17 cellular contexts compared by ENCODE assay signal in genomic region chr1:24969616-24970398, GRCh38. TPM values are rescaled to one million over a fixed set of nuclear protein-coding genes. Genes with fewer than 3 reads are reported as not detected.
A peak's percentile ranks its signal among the peaks of the same experiment; 100 is the strongest.
DNase-seq lines count a peak whose midpoint lies in the region; ATAC-seq, FAIRE-seq and TF ChIP-seq lines count a peak whose summit lies in the region.
"Had no signal": no experiment of that assay in that cellular context is flagged by ENCODE, and none has a peak within 500 bp of the region (broad histone marks: within the 10 kb centered on the region; RNA-seq: fewer than 3 reads in every experiment).

No MANE protein-coding gene starts in this region.

- H3K27me3 Mint-ChIP-seq in natural killer cell treated with Interleukin-12 subunit alpha and Interleukin-12 subunit beta and Interleukin-15 and Interleukin-18, amount 100 ng/mL, for 72 hours = peaks cover 8% of the 10 kb centered on the region in 2 donors
- H3K27me3 Mint-ChIP-seq in natural killer cell (ENCODE audit: low read depth in 2 of 2) = peaks cover 24 to 27% of the 10 kb centered on the region in 2 donors
- no peaks in the 10 kb centered on the region for H3K27me3 Mint-ChIP-seq in activated CD8-positive, alpha-beta T cell treated with anti-CD3 and anti-CD28 coated beads, Interleukin-2, amount 10 ng/mL, durations not matched to agents 7 days and 5 days (ENCODE audit: low read depth)

- peaks cover 2 to 26% of the 10 kb centered on the region in 2 experiments; a peak in 1 of 5 replicates for H3K27me3 ChIP-seq in HepG2 (ENCODE audit: control insufficient read depth in 1 of 2, insufficient read depth in 2 of 2, low read length in 2 of 2)

- peaks cover 3% of the 10 kb centered on the region; the same call in 1 of the 2 replicates for H3K9me3 ChIP-seq in HepG2 (ENCODE audit: low read length)
- H3K9me3 ChIP-seq: SK-N-SH had no signal

- no peaks in the 10 kb centered on the region for H3K79me2 ChIP-seq in HepG2 (ENCODE audit: insufficient read depth, low read length)

- BruUV-seq in HepG2 (replicated peaks; lab: Mats Ljungman, UMichigan) = no TSS peak

- TF ChIP-seq CTCF in natural killer cell (IDR thresholded peaks at IDR 0.05) (no peak), HepG2 (CRISPR knock-in tag; IDR thresholded peaks at IDR 0.05) (no peak), GM10266 (IDR thresholded peaks at IDR 0.05; ENCODE audit: control insufficient read depth, insufficient read depth, low read depth, missing control alignments) (no peak)

- H3K4me2 ChIP-seq in HepG2 (ENCODE audit: low read depth, low read length) = no peak overlapping the region
- H3K4me2 ChIP-seq: SK-N-SH had no signal

- no peak overlapping the region for H2AFZ ChIP-seq in HepG2 (ENCODE audit: low read length)

- DNase-seq in natural killer cell treated with Interleukin-12 subunit alpha and Interleukin-12 subunit beta and Interleukin-15 and Interleukin-18, amount 100 ng/mL, for 72 hours (ENCODE audit: low spot score) = peak; percentile 51
- DNase-seq in natural killer cell (no peak), HepG2 (ENCODE audit: low spot score) (no peak), GM10266 (ENCODE audit: extremely low spot score) (no peak), SIG-M5 (lab: John Stamatoyannopoulos, UW) (no peak)
- DNase-seq in activated CD8-positive, alpha-beta T cell treated with anti-CD3 and anti-CD28 coated beads, Interleukin-2, amount 10 ng/mL, durations not matched to agents 7 days and 5 days = peak; percentile 47
- no peak for DNase-seq in stimulated activated naive CD4-positive, alpha-beta T cell treated with Interleukin-2 at 50 U/mL for 16 hours (lab: John Stamatoyannopoulos, UW)
- DNase-seq: activated T-cell treated with anti-CD3 and anti-CD28 coated beads for 4 hours, DMS153, immature natural killer cell, NCI-H1105 treated with DMSO at 0.1 percent for 48 hours, SK-N-SH, small intestine had no signal

- peaks cover 63 to 77% of the 10 kb centered on the region in 2 donors for H3K4me1 Mint-ChIP-seq in natural killer cell treated with Interleukin-12 subunit alpha and Interleukin-12 subunit beta and Interleukin-15 and Interleukin-18, amount 100 ng/mL, for 72 hours (ENCODE audit: low read depth in 2 of 2)
- H3K4me1 Mint-ChIP-seq in natural killer cell = peaks cover 21 to 35% of the 10 kb centered on the region in 2 donors
- H3K4me1 Mint-ChIP-seq in activated CD8-positive, alpha-beta T cell treated with anti-CD3 and anti-CD28 coated beads, Interleukin-2, amount 10 ng/mL, durations not matched to agents 7 days and 5 days (ENCODE audit: low read depth) = peaks cover 91% of the 10 kb centered on the region

- 38% methylated on average over 20 of the region's 26 CpGs for WGBS in HepG2 (ENCODE audit: low lambda C conversion rate)

- TF ChIP-seq EP300 in HepG2 (IDR thresholded peaks at IDR 0.05; ENCODE audit: low read depth in 2 of 2, low read length in 2 of 2) (no peak), HepG2 (CRISPR knock-in tag; IDR thresholded peaks at IDR 0.05; ENCODE audit: borderline replicate concordance) (no peak)

- peaks cover 9% of the 10 kb centered on the region for H3K36me3 Mint-ChIP-seq in natural killer cell treated with Interleukin-12 subunit alpha and Interleukin-12 subunit beta and Interleukin-15 and Interleukin-18, amount 100 ng/mL, for 72 hours
- peaks cover 9% of the 10 kb centered on the region for H3K36me3 Mint-ChIP-seq in natural killer cell
- peaks cover 17% of the 10 kb centered on the region for H3K36me3 Mint-ChIP-seq in activated CD8-positive, alpha-beta T cell treated with anti-CD3 and anti-CD28 coated beads, Interleukin-2, amount 10 ng/mL, durations not matched to agents 7 days and 5 days (ENCODE audit: low read depth)

- H3K4me1 ChIP-seq in HepG2 (ENCODE audit: insufficient read depth, low read length) = peaks cover 8% of the 10 kb centered on the region; the same call in 1 of the 2 replicates

- H3K36me3 ChIP-seq in HepG2 (replicated peaks in 1 of 2; ENCODE audit: control insufficient read depth in 1 of 2, insufficient read depth in 2 of 2, low read length in 2 of 2) = no peaks in the 10 kb centered on the region

- in situ Hi-C loops in HepG2 (cut with HindIII; ENCODE audit: extremely low pct_ligation_motif_present, low pct_unique_long_range_greater_than_20kb) = no loop called here

- TF ChIP-seq RAD21 in HepG2 (CRISPR knock-in tag; IDR thresholded peaks at IDR 0.05) = no peak

- POLR2A ChIA-PET in activated CD8-positive, alpha-beta T cell treated with anti-CD3 and anti-CD28 coated beads, Interleukin-2, amount 10 ng/mL, durations not matched to agents 7 days and 5 days (lab: Charles Lee) = interaction anchor here (0.6 to 4.7 kb wide), 13 partner anchors 10 to 130 kb away, joined by 3 to 29 read pairs (median 6); no protein-coding TSS in a partner anchor
- POLR2A ChIA-PET in HepG2 (lab: Yijun Ruan, JAX) = no interaction called here

- H3K9me3 Mint-ChIP-seq in natural killer cell treated with Interleukin-12 subunit alpha and Interleukin-12 subunit beta and Interleukin-15 and Interleukin-18, amount 100 ng/mL, for 72 hours = peaks cover 9% of the 10 kb centered on the region
- peaks cover 0 to under 1% of the 10 kb centered on the region in 2 donors for H3K9me3 Mint-ChIP-seq in natural killer cell
- peaks cover 9% of the 10 kb centered on the region for H3K9me3 Mint-ChIP-seq in activated CD8-positive, alpha-beta T cell treated with anti-CD3 and anti-CD28 coated beads, Interleukin-2, amount 10 ng/mL, durations not matched to agents 7 days and 5 days (ENCODE audit: insufficient read depth)

- no peak for FAIRE-seq in HepG2 (lab: Jason Lieb, UNC)
- FAIRE-seq: colon, small intestine had no signal

- H3K4me3 Mint-ChIP-seq in natural killer cell treated with Interleukin-12 subunit alpha and Interleukin-12 subunit beta and Interleukin-15 and Interleukin-18, amount 100 ng/mL, for 72 hours = no peak overlapping the region
- no peak overlapping the region for H3K4me3 Mint-ChIP-seq in natural killer cell
- H3K4me3 Mint-ChIP-seq in activated CD8-positive, alpha-beta T cell treated with anti-CD3 and anti-CD28 coated beads, Interleukin-2, amount 10 ng/mL, durations not matched to agents 7 days and 5 days = peak overlapping the region; percentile 66
- H3K4me3 Mint-ChIP-seq: immature natural killer cell, mesothelial cell of epicardium had no signal

- H3K27ac Mint-ChIP-seq in natural killer cell treated with Interleukin-12 subunit alpha and Interleukin-12 subunit beta and Interleukin-15 and Interleukin-18, amount 100 ng/mL, for 72 hours = peak overlapping the region; percentile 11 to 66
- H3K27ac Mint-ChIP-seq in natural killer cell = no peak overlapping the region
- peak overlapping the region; percentile 90 for H3K27ac Mint-ChIP-seq in activated CD8-positive, alpha-beta T cell treated with anti-CD3 and anti-CD28 coated beads, Interleukin-2, amount 10 ng/mL, durations not matched to agents 7 days and 5 days

- intact Hi-C loops in natural killer cell (cut with micrococcal nuclease) = loop anchor here (5.0 kb wide), 1 partner anchor 58 kb away; no protein-coding TSS in a partner anchor
- intact Hi-C loops in HepG2 (cut with micrococcal nuclease; ENCODE audit: unreplicated experiment) = loop anchor here (2.0 kb wide), 1 partner anchor 61 kb away; no protein-coding TSS in a partner anchor

- ATAC-seq in natural killer cell treated with Interleukin-12 subunit alpha and Interleukin-12 subunit beta and Interleukin-15 and Interleukin-18, amount 100 ng/mL, for 72 hours = no peak
- ATAC-seq in natural killer cell (no peak), HepG2 (peak; percentile 34), HG03442 (IDR thresholded peaks at IDR 0.05; ENCODE audit: unreplicated experiment) (no peak)
- no peak for ATAC-seq in activated CD8-positive, alpha-beta T cell treated with anti-CD3 and anti-CD28 coated beads, Interleukin-2, amount 10 ng/mL, durations not matched to agents 7 days and 5 days

- no peak overlapping the region for H3K4me3 ChIP-seq in HepG2 (replicated peaks in 1 of 3; ENCODE audit: insufficient read depth in 1 of 3, low read depth in 2 of 3, low read length in 3 of 3)

- no peak for TF ChIP-seq POLR2A in HepG2 (IDR thresholded peaks at IDR 0.05; ENCODE audit: insufficient read depth in 1 of 2, low read depth in 2 of 2, low read length in 2 of 2)

- H3K27ac ChIP-seq in HepG2 (ENCODE audit: extremely low read length, insufficient read depth, low read length) = no peak overlapping the region

- CTCF ChIA-PET in activated CD8-positive, alpha-beta T cell treated with anti-CD3 and anti-CD28 coated beads, Interleukin-2, amount 10 ng/mL, durations not matched to agents 7 days and 5 days (lab: Charles Lee) = interaction anchor here (0.7 to 7.0 kb wide), 19 partner anchors 9 to 134 kb away, joined by 3 to 59 read pairs (median 5); no protein-coding TSS in a partner anchor
- CTCF ChIA-PET in HepG2 (lab: Yijun Ruan, JAX; ENCODE audit: low intra/inter-chr PET ratio, low total read pairs) = no interaction called here

- no peaks in the 10 kb centered on the region for H4K20me1 ChIP-seq in HepG2 (ENCODE audit: insufficient read depth, low read length)

- H3K9ac ChIP-seq in HepG2 (ENCODE audit: insufficient read depth, low read depth, low read length) = no peak overlapping the region
- H3K9ac ChIP-seq: SK-N-SH had no signal

RNA-seq across cellular contexts. Expression of gene RUNX3, which starts 39.7 kb away (rescaled TPM):
- total RNA-seq in natural killer cell treated with Interleukin-12 subunit alpha and Interleukin-12 subunit beta and Interleukin-15 and Interleukin-18, amount 100 ng/mL, for 72 hours = 100 to 1,000 TPM; 177 to 186 TPM
- total RNA-seq in natural killer cell = 100 to 1,000 TPM; 537 to 630 (median 601) TPM
- 100 to 1,000 TPM; 144 to 147 TPM for total RNA-seq in activated CD8-positive, alpha-beta T cell treated with anti-CD3 and anti-CD28 coated beads, Interleukin-2, amount 10 ng/mL, durations not matched to agents 7 days and 5 days
- total RNA-seq in HepG2 (2016; rRNA removed; fragmentation: Illumina TruSeq; extraction: Trizol) = 0.04 TPM in 1 of 2 replicates, not detected in the other
- total RNA-seq in HepG2 (2016; cell fraction: cytosol; rRNA removed; fragmentation: Illumina TruSeq; extraction: Trizol; ENCODE audit: low read depth) = not detected in 2 replicates
- 0.04 and 0.06 TPM in 2 replicates for total RNA-seq in HepG2 (2016; cell fraction: insoluble cytoplasmic fraction; rRNA removed; fragmentation: Illumina TruSeq; extraction: Trizol)
- total RNA-seq in HepG2 (2016; cell fraction: membrane; rRNA removed; fragmentation: Illumina TruSeq; extraction: Trizol) = 0.07 TPM in 1 of 2 replicates, not detected in the other
- total RNA-seq in HepG2 (2016; cell fraction: nucleus; rRNA removed; fragmentation: Illumina TruSeq; extraction: Trizol) = not detected in 2 replicates
- polyA plus RNA-seq in HepG2 (2011; rRNA removed) = 0.17 and 0.22 TPM in 2 replicates
- polyA plus RNA-seq in HepG2 (2011; cell fraction: cytosol; rRNA removed) = 0.12 and 0.21 TPM in 2 replicates
- 0.26 and 0.35 TPM in 2 replicates for polyA plus RNA-seq in HepG2 (2011; cell fraction: nucleus; rRNA removed)
- 0.67 and 0.68 TPM in 2 replicates for polyA plus RNA-seq in HepG2 (2012)
- polyA plus RNA-seq in HepG2 (2016; cell fraction: cytosol; fragmentation: Illumina TruSeq; extraction: Trizol; ENCODE audit: low read depth) = 0.07 TPM in 1 of 2 replicates, not detected in the other
- 0.05 and 0.15 TPM in 2 replicates for polyA plus RNA-seq in HepG2 (2016; cell fraction: insoluble cytoplasmic fraction; fragmentation: Illumina TruSeq; extraction: Trizol; ENCODE audit: low read depth)
- polyA plus RNA-seq in HepG2 (2016; cell fraction: membrane; fragmentation: Illumina TruSeq; extraction: Trizol; ENCODE audit: low read depth) = 0.09 and 0.14 TPM in 2 replicates
- 0.19 TPM in 1 of 2 replicates, not detected in the other for polyA plus RNA-seq in HepG2 (2016; cell fraction: nucleus; fragmentation: Illumina TruSeq; extraction: Trizol; ENCODE audit: insufficient read depth, low read depth)
- polyA minus RNA-seq in HepG2 (2011; rRNA and poly(A)+ RNA removed; ENCODE audit: low replicate concordance) = 0.74 TPM in 1 of 2 replicates, not detected in the other
- 0.18 and 0.89 TPM in 2 replicates for polyA minus RNA-seq in HepG2 (2011; cell fraction: cytosol; rRNA and poly(A)+ RNA removed)
- 0.12 TPM in 1 of 2 replicates, not detected in the other for polyA minus RNA-seq in HepG2 (2011; cell fraction: nucleus; rRNA and poly(A)+ RNA removed)
- total RNA-seq: epithelial cell of proximal tubule had no signal
- polyA plus RNA-seq: SK-N-SH had no signal

Comparison
In these comparisons a context has a peak if more than half of its experiments do, and no peak if none do; other contexts are left out.
1. DNase-seq: peak in natural killer cell treated with Interleukin-12 subunit alpha and Interleukin-12 subunit beta and Interleukin-15 and Interleukin-18, amount 100 ng/mL, for 72 hours (single experiment) and activated CD8-positive, alpha-beta T cell treated with anti-CD3 and anti-CD28 coated beads, Interleukin-2, amount 10 ng/mL, durations not matched to agents 7 days and 5 days (single experiment); none in natural killer cell (single experiment), HepG2 (single experiment), stimulated activated naive CD4-positive, alpha-beta T cell treated with Interleukin-2 at 50 U/mL for 16 hours (single experiment), GM10266 (single experiment) and SIG-M5 (single experiment).
2. H3K27ac Mint-ChIP-seq: peak in natural killer cell treated with Interleukin-12 subunit alpha and Interleukin-12 subunit beta and Interleukin-15 and Interleukin-18, amount 100 ng/mL, for 72 hours (2 of 2) and activated CD8-positive, alpha-beta T cell treated with anti-CD3 and anti-CD28 coated beads, Interleukin-2, amount 10 ng/mL, durations not matched to agents 7 days and 5 days (single experiment); none in natural killer cell (0 of 2).
3. RNA of gene RUNX3, which starts 39.7 kb away (total RNA-seq): 537 to 630 TPM in natural killer cell, 177 to 186 TPM in natural killer cell treated with Interleukin-12 subunit alpha and Interleukin-12 subunit beta and Interleukin-15 and Interleukin-18, amount 100 ng/mL, for 72 hours and 144 to 147 TPM in activated CD8-positive, alpha-beta T cell treated with anti-CD3 and anti-CD28 coated beads, Interleukin-2, amount 10 ng/mL, durations not matched to agents 7 days and 5 days; 0.04 to 0.07 TPM in HepG2; every median in the first group is over 100 times any median in the second.